In genomic region chr12:57188090-57188425, GRCh38 we compare ENCODE assay signal across 1 cellular context.
TF ChIP-seq lines count a peak whose summit lies in the region.

No MANE protein-coding gene starts in this region.

TF ChIP-seq in K562, 482 proteins besides CTCF, POLR2A, EP300 and RAD21:
- TF ChIP-seq USF2 (CRISPR knock-in tag; IDR thresholded peaks at IDR 0.05): no peak
- TF ChIP-seq ZNF699 (CRISPR knock-in tag; IDR thresholded peaks at IDR 0.05; ENCODE audit: insufficient replicate concordance): no peak
- TF ChIP-seq ZNF263 (CRISPR knock-in tag; IDR thresholded peaks at IDR 0.05; ENCODE audit: borderline replicate concordance): 0 out of 2 replicates have a peak, but pooled peaks have one; percentile 14
- 0 out of 2 replicates have a peak, but pooled peaks have one; percentile 16 for TF ChIP-seq EGR1 (conservative IDR thresholded peaks at IDR 0.05)
